Comparison of ENCODE assay signal across 18 cellular contexts in genomic region chr6:23621026-23621425, GRCh38.
A peak's percentile ranks its signal among the peaks of the same experiment; 100 is the strongest.
DNase-seq lines count a peak whose midpoint lies in the region; ATAC-seq lines count a peak whose summit lies in the region.
"Had no signal": no experiment of that assay in that cellular context is flagged by ENCODE, and none has a peak within 500 bp of the region (broad histone marks: within the 10 kb centered on the region; RNA-seq: fewer than 3 reads in every experiment).

No MANE protein-coding gene starts in this region.

- H3K9ac ChIP-seq in skeletal muscle satellite cell (ENCODE audit: low read depth, low read length), result no peak overlapping the region
- H3K9ac ChIP-seq: BLaER1 treated with 17β-estradiol and CSF1 and Interleukin-3, amounts not matched to agents 10 nM and 100 nM had no signal

- peaks cover 5% of the 10 kb centered on the region for H3K4me1 ChIP-seq in skeletal muscle satellite cell (ENCODE audit: control insufficient read depth, insufficient read depth, low read length)
- H3K4me1 ChIP-seq: BLaER1 treated with 17β-estradiol and CSF1 and Interleukin-3, amounts not matched to agents 10 nM and 100 nM; esophagus squamous epithelium; right atrium auricular region had no signal

- peak overlapping the region; percentile 20 for H3K4me2 ChIP-seq in skeletal muscle satellite cell (ENCODE audit: low read length)
- H3K4me2 ChIP-seq: BLaER1 treated with 17β-estradiol and CSF1 and Interleukin-3, amounts not matched to agents 10 nM and 100 nM had no signal

- no peak overlapping the region for H3K4me3 ChIP-seq in skeletal muscle satellite cell (ENCODE audit: low read length)
- H3K4me3 ChIP-seq: BLaER1 treated with 17β-estradiol and CSF1 and Interleukin-3, amounts not matched to agents 10 nM and 100 nM; esophagus squamous epithelium; right atrium auricular region; thoracic aorta had no signal

- no peak for ATAC-seq in GM21367 (IDR thresholded peaks at IDR 0.05; ENCODE audit: unreplicated experiment)
- ATAC-seq: left ventricle myocardium superior had no signal

- H3K36me3 ChIP-seq in skeletal muscle satellite cell (ENCODE audit: insufficient read depth, low read length), result no peaks in the 10 kb centered on the region
- H3K36me3 ChIP-seq: BLaER1 treated with 17β-estradiol and CSF1 and Interleukin-3, amounts not matched to agents 10 nM and 100 nM; esophagus squamous epithelium; right atrium auricular region; thoracic aorta had no signal

- DNase-seq in M059J (ENCODE audit: low read depth) (peak; percentile 25), astrocyte of the hippocampus (ENCODE audit: low read depth, low spot score) (peak; percentile 77), iris pigment epithelial cell (ENCODE audit: low read depth) (peak; percentile 50), DMS79 treated with DMSO at 0.1 percent for 48 hours (lab: John Stamatoyannopoulos, UW) (no peak)
- no peak for DNase-seq in central memory CD4-positive, alpha-beta T cell
- DNase-seq: activated CD4-positive, CD25-positive, alpha-beta regulatory T cell; activated gamma-delta T cell treated with Interleukin-2 at 50 U/mL for 16 hours; aorta; esophagus squamous epithelium; left ventricle myocardium superior; naive B cell; NCI-H187 treated with DMSO at 0.1 percent for 48 hours; stimulated activated CD4-positive, alpha-beta T cell treated with anti-CD3 and anti-CD28 coated beads, Interleukin-2, amount 100 ng/mL, for 48 hours had no signal

- no peaks in the 10 kb centered on the region for H3K9me3 ChIP-seq in skeletal muscle satellite cell (replicated peaks; ENCODE audit: low read length)
- H3K9me3 ChIP-seq: esophagus squamous epithelium, right atrium auricular region, thoracic aorta had no signal

- H3K27me3 ChIP-seq in skeletal muscle satellite cell (ENCODE audit: control insufficient read depth, insufficient read depth, low read length), result no peaks in the 10 kb centered on the region
- H3K27me3 ChIP-seq: BLaER1 treated with 17β-estradiol and CSF1 and Interleukin-3, amounts not matched to agents 10 nM and 100 nM; esophagus squamous epithelium; right atrium auricular region had no signal

Comparison
In these comparisons a context has a peak if more than half of its experiments do, and no peak if none do; other contexts are left out.
1. DNase-seq: peak in M059J (single experiment), astrocyte of the hippocampus (single experiment) and iris pigment epithelial cell (single experiment); none in central memory CD4-positive, alpha-beta T cell (single experiment) and DMS79 treated with DMSO at 0.1 percent for 48 hours (single experiment).